ENCODE assay signal across 8 cellular contexts in the genomic region with DNA sequence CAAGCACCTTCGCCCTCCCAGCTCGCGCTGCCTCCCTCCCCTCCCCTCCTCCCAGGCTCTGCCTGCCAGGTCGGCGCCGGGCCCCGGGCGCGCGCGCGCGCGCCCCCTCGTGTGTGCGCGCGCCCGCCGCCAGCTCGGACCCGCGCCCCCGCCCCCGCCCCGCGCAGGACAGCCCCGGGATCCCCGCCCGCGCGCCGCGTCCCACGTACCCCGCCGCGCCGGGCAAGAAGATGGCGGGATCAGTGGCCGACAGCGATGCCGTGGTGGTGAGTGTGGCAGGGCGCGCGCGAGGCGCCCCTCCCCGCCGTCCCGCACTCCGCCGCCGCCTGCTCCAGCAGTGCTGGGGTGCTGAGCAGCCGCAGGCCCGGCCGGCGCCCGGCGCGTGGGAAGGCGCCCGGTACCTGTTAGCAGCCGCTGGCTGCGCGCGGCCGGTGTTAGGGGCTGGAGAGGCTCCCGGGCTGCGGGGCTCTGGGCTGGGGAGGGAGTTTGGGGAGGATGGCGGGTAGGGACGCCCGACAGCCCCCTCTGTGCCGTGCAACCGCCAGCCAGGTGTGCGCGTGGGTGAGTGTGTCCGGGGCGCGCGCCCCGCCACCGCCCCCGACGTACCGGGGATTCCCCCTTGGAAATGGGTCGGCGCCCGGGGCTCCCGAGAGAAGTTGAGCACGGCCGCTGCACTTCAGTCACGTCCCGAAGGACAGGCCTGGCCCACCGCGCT. TPM values are rescaled to one million over a fixed set of nuclear protein-coding genes. Genes with fewer than 3 reads are reported as not detected.
DNase-seq lines count a peak whose midpoint lies in the region; ATAC-seq and TF ChIP-seq lines count a peak whose summit lies in the region.

No MANE protein-coding gene starts in this region.

- H3K4me3 Mint-ChIP-seq in activated T-helper 2 cell treated with anti-CD3 and anti-CD28 coated beads, Interferon-gamma antibody, Interleukin-2, Interleukin-4, amounts not matched to agents 10 μg/mL and 5 μg/mL and 100 μg/mL, durations not matched to agents 14 hours and 24 hours and 36 hours (ENCODE audit: low read depth) = peak overlapping the region; percentile 78
- H3K4me3 Mint-ChIP-seq in naive thymus-derived CD8-positive, alpha-beta T cell = peak overlapping the region in 8 of 10 donors; percentile 67 to 87 (median 83)

- peak; percentile 41 for DNase-seq in A172 (ENCODE audit: low spot score)
- no peak for DNase-seq in NT2/D1 (ENCODE audit: low read depth, low spot score)
- DNase-seq in activated T-helper 2 cell treated with anti-CD3 and anti-CD28 coated beads, Interferon-gamma antibody, Interleukin-2, Interleukin-4, amounts not matched to agents 10 μg/mL and 5 μg/mL and 100 μg/mL, durations not matched to agents 14 hours and 24 hours and 36 hours (ENCODE audit: low spot score) = peak; percentile 31
- peak; percentile 28 for DNase-seq in fibroblast of mammary gland (ENCODE audit: low read depth)
- peak; percentile 15 to 75 (median 48) for DNase-seq in naive thymus-derived CD8-positive, alpha-beta T cell

- H3K4me3 ChIP-seq in NT2/D1 (ENCODE audit: insufficient read length, low read depth) = peak overlapping the region; percentile 71
- H3K4me3 ChIP-seq in fibroblast of mammary gland (ENCODE audit: control insufficient read depth, low read depth, low read length) = peak overlapping the region; percentile 49
- H3K4me3 ChIP-seq in subcutaneous abdominal adipose tissue (ENCODE audit: low read depth in 1 of 5, low read length in 5 of 5) = peak overlapping the region; percentile 72 to 82 (median 74)

- H3K36me3 Mint-ChIP-seq in activated T-helper 2 cell treated with anti-CD3 and anti-CD28 coated beads, Interferon-gamma antibody, Interleukin-2, Interleukin-4, amounts not matched to agents 10 μg/mL and 5 μg/mL and 100 μg/mL, durations not matched to agents 14 hours and 24 hours and 36 hours (ENCODE audit: low read depth) = no peaks in the 10 kb centered on the region
- H3K36me3 Mint-ChIP-seq in naive thymus-derived CD8-positive, alpha-beta T cell = no peaks in the 10 kb centered on the region

- peak overlapping the region; percentile 85 for H3K9ac ChIP-seq in NT2/D1 (ENCODE audit: insufficient read length, low read depth)
- peak overlapping the region; percentile 50 to 86 (median 83) for H3K9ac ChIP-seq in subcutaneous abdominal adipose tissue (ENCODE audit: low read length in 5 of 5)

- no peak for TF ChIP-seq CTCF in fibroblast of mammary gland (conservative IDR thresholded peaks at IDR 0.05; ENCODE audit: control insufficient read depth, insufficient read depth, low read depth, low read length)

- intact Hi-C loops in activated T-helper 2 cell treated with anti-CD3 and anti-CD28 coated beads, Interferon-gamma antibody, Interleukin-2, Interleukin-4, amounts not matched to agents 10 μg/mL and 5 μg/mL and 100 μg/mL, durations not matched to agents 14 hours and 24 hours and 36 hours (cut with micrococcal nuclease) = loop anchor here (10.0 kb wide), 1 partner anchor 90 kb away; no protein-coding TSS in a partner anchor

- POLR2A ChIA-PET in naive thymus-derived CD8-positive, alpha-beta T cell (lab: Charles Lee) = no interaction called here

- H3K27me3 ChIP-seq in NT2/D1 (ENCODE audit: insufficient read depth, insufficient read length) (no peaks in the 10 kb centered on the region), subcutaneous abdominal adipose tissue (ENCODE audit: control insufficient read depth in 5 of 5, insufficient read depth in 4 of 5, low read length in 5 of 5) (no peaks in the 10 kb centered on the region)

- peaks cover 46% of the 10 kb centered on the region for H3K27me3 Mint-ChIP-seq in activated T-helper 2 cell treated with anti-CD3 and anti-CD28 coated beads, Interferon-gamma antibody, Interleukin-2, Interleukin-4, amounts not matched to agents 10 μg/mL and 5 μg/mL and 100 μg/mL, durations not matched to agents 14 hours and 24 hours and 36 hours (ENCODE audit: low read depth)
- H3K27me3 Mint-ChIP-seq in naive thymus-derived CD8-positive, alpha-beta T cell = peaks cover 0 to 5% (median 2%) of the 10 kb centered on the region in 5 donors

- H3K4me1 ChIP-seq in NT2/D1 (ENCODE audit: insufficient read depth, insufficient read length) (peaks cover 1% of the 10 kb centered on the region), subcutaneous abdominal adipose tissue (ENCODE audit: control insufficient read depth in 5 of 5, insufficient read depth in 5 of 5, low read length in 5 of 5) (peaks cover 6 to 23% (median 21%) of the 10 kb centered on the region in 5 donors)

- ATAC-seq in GM18498 (IDR thresholded peaks at IDR 0.05; ENCODE audit: unreplicated experiment) (peak; percentile 80), HG02973 (IDR thresholded peaks at IDR 0.05; ENCODE audit: unreplicated experiment) (peak; percentile 64)
- peak; percentile 80 to 88 for ATAC-seq in naive thymus-derived CD8-positive, alpha-beta T cell

- H3K9me3 ChIP-seq in NT2/D1 (ENCODE audit: insufficient read depth, low read length) = no peaks in the 10 kb centered on the region
- no peaks in the 10 kb centered on the region for H3K9me3 ChIP-seq in subcutaneous abdominal adipose tissue (ENCODE audit: control insufficient read depth in 5 of 5, low read length in 5 of 5)

- peak overlapping the region; percentile 86 for H3K27ac ChIP-seq in subcutaneous abdominal adipose tissue (ENCODE audit: low read depth, low read length)

- no peaks in the 10 kb centered on the region for H3K9me3 Mint-ChIP-seq in activated T-helper 2 cell treated with anti-CD3 and anti-CD28 coated beads, Interferon-gamma antibody, Interleukin-2, Interleukin-4, amounts not matched to agents 10 μg/mL and 5 μg/mL and 100 μg/mL, durations not matched to agents 14 hours and 24 hours and 36 hours
- H3K9me3 Mint-ChIP-seq in naive thymus-derived CD8-positive, alpha-beta T cell = no peaks in the 10 kb centered on the region

- H3K4me1 Mint-ChIP-seq in activated T-helper 2 cell treated with anti-CD3 and anti-CD28 coated beads, Interferon-gamma antibody, Interleukin-2, Interleukin-4, amounts not matched to agents 10 μg/mL and 5 μg/mL and 100 μg/mL, durations not matched to agents 14 hours and 24 hours and 36 hours (ENCODE audit: low read depth) = peaks cover 5% of the 10 kb centered on the region
- H3K4me1 Mint-ChIP-seq in naive thymus-derived CD8-positive, alpha-beta T cell = peaks cover 0 to 8% (median 4%) of the 10 kb centered on the region in 4 donors

- H3K36me3 ChIP-seq in NT2/D1 (ENCODE audit: insufficient read depth, insufficient read length, low read length) (peaks cover 29% of the 10 kb centered on the region), subcutaneous abdominal adipose tissue (ENCODE audit: control insufficient read depth in 5 of 5, insufficient read depth in 5 of 5, low read length in 5 of 5) (peaks cover 14 to 26% (median 17%) of the 10 kb centered on the region in 5 donors)

- H3K27ac Mint-ChIP-seq in activated T-helper 2 cell treated with anti-CD3 and anti-CD28 coated beads, Interferon-gamma antibody, Interleukin-2, Interleukin-4, amounts not matched to agents 10 μg/mL and 5 μg/mL and 100 μg/mL, durations not matched to agents 14 hours and 24 hours and 36 hours = no peak overlapping the region
- H3K27ac Mint-ChIP-seq in naive thymus-derived CD8-positive, alpha-beta T cell = peak overlapping the region in 4 of 10 donors; percentile 24 to 88 (median 45)

RNA-seq across cellular contexts. Expression of a gene that starts 0.5 kb away (rescaled TPM):
- total RNA-seq in A172 (2014; rRNA removed; shearing (Covaris generic)) = 7.6 and 20.3 TPM in 2 replicates
- 2.6 and 3.3 TPM in 2 replicates for total RNA-seq in activated T-helper 2 cell treated with anti-CD3 and anti-CD28 coated beads, Interferon-gamma antibody, Interleukin-2, Interleukin-4, amounts not matched to agents 10 μg/mL and 5 μg/mL and 100 μg/mL, durations not matched to agents 14 hours and 24 hours and 36 hours
- under 1 TPM; 0.73 to 0.93 TPM for total RNA-seq in naive thymus-derived CD8-positive, alpha-beta T cell
- 1 to 10 TPM in 1 of 3 donors, under 1 TPM in 2; 0.32 to 1.4 (median 0.32) TPM for polyA plus RNA-seq in naive thymus-derived CD8-positive, alpha-beta T cell
